35 cellular contexts compared by ENCODE assay signal in genomic region chr14:104180561-104181165, GRCh38. TPM values are rescaled to one million over a fixed set of nuclear protein-coding genes. Genes with fewer than 3 reads are reported as not detected.
"Had no signal": no experiment of that assay in that cellular context is flagged by ENCODE, and none has a peak within 500 bp of the region (broad histone marks: within the 10 kb centered on the region; RNA-seq: fewer than 3 reads in every experiment).

No MANE protein-coding gene starts in this region.

- H3K9me3 Mint-ChIP-seq: activated CD4-positive, alpha-beta T cell treated with anti-CD3 and anti-CD28 coated beads, Interleukin-2, amount 10 ng/mL, durations not matched to agents 7 days and 5 days; activated naive CD4-positive, alpha-beta T cell treated with anti-CD3 and anti-CD28 coated beads for 36 hours; activated naive CD8-positive, alpha-beta T cell treated with anti-CD3 and anti-CD28 coated beads, Interleukin-2, amount 50 U/mL, for 24 hours; activated T-cell treated with anti-CD3 and anti-CD28 coated beads, Interleukin-2, amount 50 U/mL, for 24 hours; activated T-helper 2 cell treated with anti-CD3 and anti-CD28 coated beads, Interferon-gamma antibody, Interleukin-2, Interleukin-4, amounts not matched to agents 10 μg/mL and 5 μg/mL and 100 μg/mL, durations not matched to agents 14 hours and 24 hours and 36 hours had no signal

- H3K27me3 Mint-ChIP-seq: activated CD4-positive, alpha-beta T cell treated with anti-CD3 and anti-CD28 coated beads, Interleukin-2, amount 10 ng/mL, durations not matched to agents 7 days and 5 days; activated naive CD8-positive, alpha-beta T cell; activated naive CD8-positive, alpha-beta T cell treated with anti-CD3 and anti-CD28 coated beads, Interleukin-2, amount 50 U/mL, for 24 hours had no signal

- H3K27ac ChIP-seq: brain microvascular endothelial cell, PC-9, VCaP had no signal

- H3K4me1 Mint-ChIP-seq: activated CD4-positive, alpha-beta T cell treated with anti-CD3 and anti-CD28 coated beads, Interleukin-2, amount 10 ng/mL, durations not matched to agents 7 days and 5 days; activated naive CD8-positive, alpha-beta T cell treated with anti-CD3 and anti-CD28 coated beads, Interleukin-2, amount 50 U/mL, for 24 hours had no signal

- H3K36me3 ChIP-seq: brain microvascular endothelial cell had no signal

- DNase-seq: activated CD4-positive, alpha-beta T cell treated with anti-CD3 and anti-CD28 coated beads, Interleukin-2, amount 10 ng/mL, durations not matched to agents 7 days and 5 days; activated CD4-positive, alpha-beta T cell treated with anti-CD3 and anti-CD28 coated beads, Interleukin-2, amount 50 U/mL, for 48 hours; activated CD4-positive, CD25-positive, alpha-beta regulatory T cell; activated CD8-positive, alpha-beta T cell treated with anti-CD3 and anti-CD28 coated beads, Interleukin-2, amount 10 ng/mL, durations not matched to agents 7 days and 5 days; activated gamma-delta T cell; activated naive CD4-positive, alpha-beta T cell treated with anti-CD3 and anti-CD28 coated beads for 36 hours; activated naive CD8-positive, alpha-beta T cell treated with anti-CD3 and anti-CD28 coated beads, Interleukin-2, amount 50 U/mL, for 24 hours; activated T-cell treated with anti-CD3 and anti-CD28 coated beads, Interleukin-2, amount 50 U/mL, for 24 hours; anterior cingulate cortex; brain microvascular endothelial cell; central memory CD4-positive, alpha-beta T cell; KG1; MM.1S; MV-4-11; NCI-H1092; NCI-H1417; NCI-H146; NCI-H187; NCI-H2029 treated with DMSO at 0.1 percent for 48 hours; NCI-H2107; NCI-H2171 treated with DMSO at 0.1 percent for 48 hours; NCI-H226; NCI-H524 treated with DMSO at 0.1 percent for 48 hours; NK-92 treated with Interleukin-12 subunit alpha and Interleukin-12 subunit beta, amount 100 ng/mL, for 24 hours; Right ventricle myocardium superior; SW 1271; T-helper 1 cell; T-helper 2 cell; T-helper 9 cell had no signal

- H3K4me3 Mint-ChIP-seq: activated CD4-positive, alpha-beta T cell treated with anti-CD3 and anti-CD28 coated beads, Interleukin-2, amount 10 ng/mL, durations not matched to agents 7 days and 5 days; activated CD8-positive, alpha-beta T cell treated with anti-CD3 and anti-CD28 coated beads, Interleukin-2, amount 10 ng/mL, durations not matched to agents 7 days and 5 days; activated naive CD4-positive, alpha-beta T cell treated with anti-CD3 and anti-CD28 coated beads for 36 hours; activated naive CD8-positive, alpha-beta T cell; activated naive CD8-positive, alpha-beta T cell treated with anti-CD3 and anti-CD28 coated beads, Interleukin-2, amount 50 U/mL, for 24 hours; activated T-cell treated with anti-CD3 and anti-CD28 coated beads, Interleukin-2, amount 50 U/mL, for 24 hours had no signal

- H3K27ac Mint-ChIP-seq: activated CD4-positive, alpha-beta T cell treated with anti-CD3 and anti-CD28 coated beads, Interleukin-2, amount 10 ng/mL, durations not matched to agents 7 days and 5 days; activated CD8-positive, alpha-beta T cell treated with anti-CD3 and anti-CD28 coated beads, Interleukin-2, amount 10 ng/mL, durations not matched to agents 7 days and 5 days; activated naive CD4-positive, alpha-beta T cell treated with anti-CD3 and anti-CD28 coated beads for 36 hours; activated naive CD8-positive, alpha-beta T cell; activated naive CD8-positive, alpha-beta T cell treated with anti-CD3 and anti-CD28 coated beads, Interleukin-2, amount 50 U/mL, for 24 hours; activated T-cell treated with anti-CD3 and anti-CD28 coated beads, Interleukin-2, amount 50 U/mL, for 24 hours; activated T-helper 2 cell treated with anti-CD3 and anti-CD28 coated beads, Interferon-gamma antibody, Interleukin-2, Interleukin-4, amounts not matched to agents 10 μg/mL and 5 μg/mL and 100 μg/mL, durations not matched to agents 14 hours and 24 hours and 36 hours had no signal

- H3K27me3 ChIP-seq: brain microvascular endothelial cell had no signal

- H3K36me3 Mint-ChIP-seq: activated naive CD8-positive, alpha-beta T cell had no signal

- ATAC-seq: activated CD8-positive, alpha-beta T cell treated with anti-CD3 and anti-CD28 coated beads, Interleukin-2, amount 10 ng/mL, durations not matched to agents 7 days and 5 days; activated naive CD8-positive, alpha-beta T cell treated with anti-CD3 and anti-CD28 coated beads, Interleukin-2, amount 50 U/mL, for 24 hours had no signal

- H3K4me3 ChIP-seq: PC-9 had no signal

RNA-seq across cellular contexts. Expression of gene KIF26A, which starts 42.3 kb away (rescaled TPM):
- total RNA-seq: LHCN-M2, OCI-LY7 had no signal
